Comparison of ENCODE assay signal across 12 cellular contexts in genomic region chr20:62354811-62355341, GRCh38. TPM values are rescaled to one million over a fixed set of nuclear protein-coding genes. Genes with fewer than 3 reads are reported as not detected.
DNase-seq lines count a peak whose midpoint lies in the region; ATAC-seq and TF ChIP-seq lines count a peak whose summit lies in the region.
"Had no signal": no experiment of that assay in that cellular context is flagged by ENCODE, and none has a peak within 500 bp of the region (broad histone marks: within the 10 kb centered on the region; RNA-seq: fewer than 3 reads in every experiment).

No MANE protein-coding gene starts in this region.

- POLR2A ChIA-PET in naive thymus-derived CD8-positive, alpha-beta T cell (lab: Charles Lee): no interaction called here

- H3K27me3 ChIP-seq in HUES64 (ENCODE audit: insufficient read depth, low read length): no peaks in the 10 kb centered on the region
- no peaks in the 10 kb centered on the region for H3K27me3 ChIP-seq in colonic mucosa
- no peaks in the 10 kb centered on the region for H3K27me3 ChIP-seq in stomach smooth muscle (ENCODE audit: control insufficient read depth in 1 of 2, insufficient read depth in 2 of 2, low read length in 2 of 2)

- H3K4me1 Mint-ChIP-seq in naive thymus-derived CD8-positive, alpha-beta T cell: no peaks in the 10 kb centered on the region

- H3K36me3 Mint-ChIP-seq in naive thymus-derived CD8-positive, alpha-beta T cell: no peaks in the 10 kb centered on the region
- H3K36me3 Mint-ChIP-seq: CD8-positive, alpha-beta T cell had no signal

- no peak overlapping the region for H3K27ac Mint-ChIP-seq in naive thymus-derived CD8-positive, alpha-beta T cell
- H3K27ac Mint-ChIP-seq: CD8-positive, alpha-beta T cell had no signal

- WGBS in HUES64: 63% methylated on average over 16 of the region's 16 CpGs

- H3K27me3 Mint-ChIP-seq in naive thymus-derived CD8-positive, alpha-beta T cell: peaks cover 0 to 10% (median 0%) of the 10 kb centered on the region in 5 donors

- no peak overlapping the region for H3K4me3 Mint-ChIP-seq in naive thymus-derived CD8-positive, alpha-beta T cell
- H3K4me3 Mint-ChIP-seq: CD8-positive, alpha-beta T cell had no signal

- H3K9me3 Mint-ChIP-seq in naive thymus-derived CD8-positive, alpha-beta T cell: no peaks in the 10 kb centered on the region
- H3K9me3 Mint-ChIP-seq: CD8-positive, alpha-beta T cell had no signal

- no peaks in the 10 kb centered on the region for H3K9me3 ChIP-seq in HUES64 (ENCODE audit: insufficient read depth, low read depth, low read length)
- no peaks in the 10 kb centered on the region for H3K9me3 ChIP-seq in colonic mucosa
- H3K9me3 ChIP-seq in stomach smooth muscle (ENCODE audit: control insufficient read depth in 2 of 2, low read length in 2 of 2): no peaks in the 10 kb centered on the region

- H3K9ac ChIP-seq in HUES64 (ENCODE audit: low read depth, low read length) (peak overlapping the region; percentile 38; the same call in 1 of the 2 replicates), colonic mucosa (ENCODE audit: low read depth in 2 of 2, low read length in 2 of 2) (peak overlapping the region in 1 of 2 donors; percentile 50), stomach smooth muscle (ENCODE audit: low read length in 2 of 2) (peak overlapping the region; percentile 29 to 60)

- peak overlapping the region; percentile 65 for H3K27ac ChIP-seq in HUES64 (ENCODE audit: low read depth, low read length)
- H3K27ac ChIP-seq in colonic mucosa: peak overlapping the region; percentile 67
- H3K27ac ChIP-seq in stomach smooth muscle (ENCODE audit: low read length): peak overlapping the region; percentile 85

- intact Hi-C loops in colonic mucosa (cut with DNase I): no loop called here

- peaks cover 42% of the 10 kb centered on the region for H3K36me3 ChIP-seq in HUES64 (ENCODE audit: insufficient read depth, low read length)
- no peaks in the 10 kb centered on the region for H3K36me3 ChIP-seq in colonic mucosa
- H3K36me3 ChIP-seq in stomach smooth muscle (ENCODE audit: control insufficient read depth in 2 of 2, insufficient read depth in 2 of 2, low read length in 2 of 2): peaks cover 6 to 17% of the 10 kb centered on the region in 2 donors

- no peak for TF ChIP-seq CTCF in colonic mucosa (IDR thresholded peaks at IDR 0.05)

- peaks cover 27% of the 10 kb centered on the region for H3K4me1 ChIP-seq in HUES64 (ENCODE audit: insufficient read depth, low read length)
- H3K4me1 ChIP-seq in colonic mucosa: peaks cover 4% of the 10 kb centered on the region
- peaks cover 83% of the 10 kb centered on the region for H3K4me1 ChIP-seq in stomach smooth muscle (ENCODE audit: control insufficient read depth, insufficient read depth, low read length)

- no peak for ATAC-seq in naive thymus-derived CD8-positive, alpha-beta T cell
- ATAC-seq: CD8-positive, alpha-beta T cell had no signal

- DNase-seq in colonic mucosa (no peak), left kidney (ENCODE audit: low read depth, low spot score) (peak; percentile 68), RPMI8226 (no peak), EL (no peak), HuH-7.5 (ENCODE audit: low spot score) (no peak)
- DNase-seq in naive thymus-derived CD8-positive, alpha-beta T cell: no peak
- DNase-seq: activated T-cell treated with anti-CD3 and anti-CD28 coated beads, Interleukin-2, amount 50 U/mL, for 1 hour; NCI-H1694; OCI-M1 had no signal

- H3K4me3 ChIP-seq in HUES64 (ENCODE audit: low read length): no peak overlapping the region
- H3K4me3 ChIP-seq in colonic mucosa: no peak overlapping the region
- peak overlapping the region; percentile 35 to 64 for H3K4me3 ChIP-seq in stomach smooth muscle (ENCODE audit: low read length in 2 of 2)

RNA-seq across cellular contexts. Expression of gene LAMA5, which starts 12.2 kb away (rescaled TPM):
- polyA plus RNA-seq in HUES64 (2013, experiment 1 of 2): 53.2 TPM
- 64.5 TPM for polyA plus RNA-seq in HUES64 (2013, experiment 2 of 2)
- 10 to 100 TPM; 32.5 to 35.5 TPM for total RNA-seq in colonic mucosa
- total RNA-seq in naive thymus-derived CD8-positive, alpha-beta T cell: 1 to 10 TPM; 2.5 to 4.0 TPM
- polyA plus RNA-seq in naive thymus-derived CD8-positive, alpha-beta T cell: under 1 TPM in 1 of 3 donors, not detected in 2; 0.27 TPM

RNA-seq across cellular contexts. Expression of gene RPS21, which starts 32.0 kb away (rescaled TPM):
- polyA plus RNA-seq in HUES64 (2013, experiment 1 of 2): 1,380 TPM
- polyA plus RNA-seq in HUES64 (2013, experiment 2 of 2): 1,333 TPM
- total RNA-seq in colonic mucosa: 1,000 to 10,000 TPM; 1,359 to 1,579 TPM
- 1,000 to 10,000 TPM; 3,205 to 3,496 TPM for total RNA-seq in naive thymus-derived CD8-positive, alpha-beta T cell
- 1,000 to 10,000 TPM; 3,313 to 3,803 (median 3,517) TPM for polyA plus RNA-seq in naive thymus-derived CD8-positive, alpha-beta T cell

RNA-seq across cellular contexts. Expression of gene ADRM1, which starts 52.1 kb away (rescaled TPM):
- polyA plus RNA-seq in HUES64 (2013, experiment 1 of 2): 130 TPM
- 111 TPM for polyA plus RNA-seq in HUES64 (2013, experiment 2 of 2)
- 100 to 1,000 TPM in 1 of 2 donors, 10 to 100 TPM in 1; 70.5 to 109 TPM for total RNA-seq in colonic mucosa
- total RNA-seq in naive thymus-derived CD8-positive, alpha-beta T cell: 10 to 100 TPM; 61.1 to 64.0 TPM
- 10 to 100 TPM; 66.2 to 93.9 (median 68.9) TPM for polyA plus RNA-seq in naive thymus-derived CD8-positive, alpha-beta T cell

RNA-seq across cellular contexts. Expression of gene CABLES2, which starts 52.2 kb away (rescaled TPM):
- polyA plus RNA-seq in HUES64 (2013, experiment 1 of 2): 8.8 TPM
- 9.9 TPM for polyA plus RNA-seq in HUES64 (2013, experiment 2 of 2)
- 10 to 100 TPM in 1 of 2 donors, 1 to 10 TPM in 1; 7.8 to 10.5 TPM for total RNA-seq in colonic mucosa
- 1 to 10 TPM; 6.3 to 6.4 TPM for total RNA-seq in naive thymus-derived CD8-positive, alpha-beta T cell
- polyA plus RNA-seq in naive thymus-derived CD8-positive, alpha-beta T cell: 1 to 10 TPM in 2 of 3 donors, under 1 TPM in 1; 0.83 to 1.7 (median 1.1) TPM

Comparison
In these comparisons a context has a peak if more than half of its experiments do, and no peak if none do; other contexts are left out.
1. H3K4me3 ChIP-seq: peak in stomach smooth muscle (2 of 2); none in HUES64 (single experiment) and colonic mucosa (single experiment).
2. RNA of gene LAMA5, which starts 12.2 kb away (total RNA-seq): 32.5 to 35.5 TPM in colonic mucosa; 2.5 to 4.0 TPM in naive thymus-derived CD8-positive, alpha-beta T cell; every median in the first group is over 4 times any median in the second.
3. Peak in every context shown above with its lines, with median percentiles within 50 percentile points of each other: H3K27ac ChIP-seq.